ENCODE assay signal across 1 cellular context in genomic region chr2:39512941-39513340, GRCh38.
A peak's percentile ranks its signal among the peaks of the same experiment; 100 is the strongest.
TF ChIP-seq lines count a peak whose summit lies in the region.

No MANE protein-coding gene starts in this region.

TF ChIP-seq in K562, 482 proteins besides CTCF, POLR2A, EP300 and RAD21 (continued from another document):
- TF ChIP-seq RBFOX2 (IDR thresholded peaks at IDR 0.05; ENCODE audit: low read depth, low read length), result no peak
- TF ChIP-seq ZBTB8A (IDR thresholded peaks at IDR 0.05; ENCODE audit: partially characterized antibody), result no peak
- 0 out of 2 replicates have a peak, but pooled peaks have one; percentile 9 for TF ChIP-seq ZKSCAN8 (CRISPR knock-in tag; IDR thresholded peaks at IDR 0.05)
- no peak for TF ChIP-seq ETV6 (IDR thresholded peaks at IDR 0.05; ENCODE audit: borderline replicate concordance in 1 of 2, low read depth in 2 of 2, low read length in 1 of 2)
- TF ChIP-seq ETV6 (CRISPR knock-in tag; IDR thresholded peaks at IDR 0.05; ENCODE audit: borderline replicate concordance), result no peak
